Comparison of ENCODE assay signal across 8 cellular contexts in the genomic region with DNA sequence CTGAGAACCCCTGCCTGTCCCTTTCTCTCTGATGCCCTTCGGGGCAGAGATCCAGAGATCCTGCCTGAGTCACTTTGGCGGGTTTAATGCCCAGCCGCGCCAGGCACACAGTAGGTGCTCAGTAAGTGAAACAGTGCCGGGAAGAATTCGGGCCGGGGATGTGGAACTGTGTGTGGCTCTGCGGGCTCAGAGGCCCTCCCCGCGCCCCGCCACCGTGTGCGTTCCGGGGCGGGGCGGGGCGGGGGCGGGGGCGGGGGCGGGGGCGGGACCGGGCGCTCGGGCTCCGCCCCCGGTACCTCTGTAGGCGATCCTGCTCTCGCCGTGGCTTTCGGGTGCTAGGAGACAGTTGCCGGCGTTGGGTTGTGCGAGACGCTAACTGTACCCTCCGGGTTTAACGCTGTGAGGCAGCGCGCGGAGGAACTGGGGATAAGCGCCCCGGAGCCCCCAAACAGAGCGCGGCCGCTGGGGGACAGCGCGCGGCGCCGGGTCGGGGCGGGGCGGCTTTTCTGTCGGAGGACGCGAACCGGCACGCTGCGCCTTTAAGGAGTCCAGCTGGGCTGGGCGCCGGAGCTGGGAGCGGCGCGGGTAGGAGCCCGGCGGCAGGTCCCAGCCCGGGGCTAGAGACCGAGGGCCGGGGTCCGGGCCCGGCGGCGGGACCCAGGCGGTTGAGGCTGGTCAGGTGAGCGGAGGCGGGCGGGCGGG. TPM values are rescaled to one million over a fixed set of nuclear protein-coding genes. Genes with fewer than 3 reads are reported as not detected.
DNase-seq lines count a peak whose midpoint lies in the region; ATAC-seq and TF ChIP-seq lines count a peak whose summit lies in the region.

Gene ABHD6 (plus strand): TSS at position 555 of the 702 bp plus-strand sequence. CDS start 18,795 bp downstream, outside the sequence.

- ATAC-seq in GM19395 (IDR thresholded peaks at IDR 0.05; ENCODE audit: unreplicated experiment) (peak; percentile 84), HG03521 (IDR thresholded peaks at IDR 0.05; ENCODE audit: unreplicated experiment) (peak; percentile 76)

- peaks cover 7% of the 10 kb centered on the region for H3K27me3 Mint-ChIP-seq in neural progenitor cell (ENCODE audit: insufficient read depth, low read depth)

- H3K9ac ChIP-seq in neural progenitor cell (no peak within 1 kb of the TSS), subcutaneous abdominal adipose tissue (ENCODE audit: low read length in 5 of 5) (peak within 1 kb of the TSS; percentile 16 to 89 (median 70))

- peaks cover 13% of the 10 kb centered on the region for H3K79me2 ChIP-seq in neural progenitor cell (ENCODE audit: low read depth)

- peaks cover 3% of the 10 kb centered on the region for H3K36me3 Mint-ChIP-seq in neural progenitor cell

- peaks cover 9% of the 10 kb centered on the region for H3K4me1 ChIP-seq in neural progenitor cell
- H3K4me1 ChIP-seq in subcutaneous abdominal adipose tissue (ENCODE audit: control insufficient read depth in 5 of 5, insufficient read depth in 5 of 5, low read length in 5 of 5), result peaks cover 0 to 34% (median 23%) of the 10 kb centered on the region in 5 donors

- no peaks in the 10 kb centered on the region for H3K9me3 ChIP-seq in neural progenitor cell (ENCODE audit: low read depth)
- no peaks in the 10 kb centered on the region for H3K9me3 ChIP-seq in subcutaneous abdominal adipose tissue (ENCODE audit: control insufficient read depth in 5 of 5, low read length in 5 of 5)

- peak within 1 kb of the TSS; percentile 95 for H3K4me3 Mint-ChIP-seq in neural progenitor cell

- peak within 1 kb of the TSS; percentile 86 for H3K4me2 ChIP-seq in neural progenitor cell

- peaks cover 5% of the 10 kb centered on the region for H3F3A ChIP-seq in neural progenitor cell (ENCODE audit: low read depth)

- no peak for TF ChIP-seq CTCF in foreskin fibroblast (IDR thresholded peaks at IDR 0.05; ENCODE audit: low read depth, low read length)
- peak; percentile 52 for TF ChIP-seq CTCF in neural progenitor cell (IDR thresholded peaks at IDR 0.05)

- H3K36me3 ChIP-seq in neural progenitor cell, result no peaks in the 10 kb centered on the region
- H3K36me3 ChIP-seq in subcutaneous abdominal adipose tissue (ENCODE audit: control insufficient read depth in 5 of 5, insufficient read depth in 5 of 5, low read length in 5 of 5), result no peaks in the 10 kb centered on the region

- H3K9me3 Mint-ChIP-seq in neural progenitor cell, result no peaks in the 10 kb centered on the region

- no peak within 1 kb of the TSS for H3K27ac ChIP-seq in neural progenitor cell
- peak within 1 kb of the TSS; percentile 62 for H3K27ac ChIP-seq in subcutaneous abdominal adipose tissue (ENCODE audit: low read depth, low read length)

- peaks cover 13% of the 10 kb centered on the region for H3K4me1 Mint-ChIP-seq in neural progenitor cell

- H3K27me3 ChIP-seq in neural progenitor cell (peaks cover 65% of the 10 kb centered on the region), subcutaneous abdominal adipose tissue (ENCODE audit: control insufficient read depth in 5 of 5, insufficient read depth in 4 of 5, low read length in 5 of 5) (no peaks in the 10 kb centered on the region)

- peak within 1 kb of the TSS; percentile 74 for H3K27ac Mint-ChIP-seq in neural progenitor cell

- peak within 1 kb of the TSS; percentile 98 for H2AFZ ChIP-seq in neural progenitor cell (replicated peaks)

- H4K20me1 ChIP-seq in neural progenitor cell (ENCODE audit: low read depth), result peaks cover 12% of the 10 kb centered on the region

- DNase-seq in COLO668 (lab: John Stamatoyannopoulos, UW; ENCODE audit: unreplicated experiment), result peak; percentile 73
- DNase-seq in RKO (ENCODE audit: low spot score), result peak; percentile 66
- peak; percentile 79 for DNase-seq in activated effector memory CD4-positive, alpha-beta T cell treated with Interleukin-2 at 50 U/mL for 16 hours
- DNase-seq in foreskin fibroblast, result peak; percentile 61 to 87
- peak; percentile 90 for DNase-seq in neural progenitor cell (ENCODE audit: low spot score)

- H3K4me3 ChIP-seq in foreskin fibroblast (ENCODE audit: low read depth in 1 of 2, low read length in 2 of 2) (peak within 1 kb of the TSS; percentile 74 to 87), neural progenitor cell (peak within 1 kb of the TSS; percentile 91), subcutaneous abdominal adipose tissue (ENCODE audit: low read depth in 1 of 5, low read length in 5 of 5) (peak within 1 kb of the TSS; percentile 75 to 97 (median 92))

RNA-seq across cellular contexts. Expression of gene ABHD6, which starts in this region (rescaled TPM):
- total RNA-seq in neural progenitor cell (ENCODE audit: low replicate concordance), result 18.5 and 21.5 TPM in 2 replicates
